28 cellular contexts compared by ENCODE assay signal in genomic region chr12:28083816-28084678, GRCh38.
DNase-seq lines count a peak whose midpoint lies in the region; ATAC-seq and TF ChIP-seq lines count a peak whose summit lies in the region.
"Had no signal": no experiment of that assay in that cellular context is flagged by ENCODE, and none has a peak within 500 bp of the region (broad histone marks: within the 10 kb centered on the region; RNA-seq: fewer than 3 reads in every experiment).

No MANE protein-coding gene starts in this region.

- no peaks in the 10 kb centered on the region for H3K36me3 ChIP-seq in smooth muscle cell (ENCODE audit: low read depth)
- H3K36me3 ChIP-seq: BLaER1 treated with 17β-estradiol and CSF1 and Interleukin-3, amounts not matched to agents 10 nM and 100 nM; breast epithelium; thoracic aorta; uterus had no signal

- no peak overlapping the region for H3K9ac ChIP-seq in smooth muscle cell (ENCODE audit: low read depth)
- H3K9ac ChIP-seq: BLaER1 treated with 17β-estradiol and CSF1 and Interleukin-3, amounts not matched to agents 10 nM and 100 nM had no signal

- peak overlapping the region; percentile 52 for H3K4me2 ChIP-seq in smooth muscle cell
- H3K4me2 ChIP-seq: BLaER1 treated with 17β-estradiol and CSF1 and Interleukin-3, amounts not matched to agents 10 nM and 100 nM had no signal

- H3K4me1 ChIP-seq in smooth muscle cell (ENCODE audit: low read depth), result peaks cover 5% of the 10 kb centered on the region
- H3K4me1 ChIP-seq: breast epithelium, uterus had no signal

- H3K27ac ChIP-seq in smooth muscle cell (ENCODE audit: low read depth), result peak overlapping the region; percentile 17
- H3K27ac ChIP-seq: BLaER1 treated with 17β-estradiol and CSF1 and Interleukin-3, amounts not matched to agents 10 nM and 100 nM; breast epithelium; thoracic aorta; uterus had no signal

- 40% methylated on average over 7 of the region's 7 CpGs for WGBS in smooth muscle cell (ENCODE audit: low lambda C conversion rate)

- no peaks in the 10 kb centered on the region for H3F3A ChIP-seq in smooth muscle cell (ENCODE audit: low read depth)

- no peaks in the 10 kb centered on the region for H4K20me1 ChIP-seq in smooth muscle cell (ENCODE audit: low read depth)
- H4K20me1 ChIP-seq: BLaER1 treated with 17β-estradiol and CSF1 and Interleukin-3, amounts not matched to agents 10 nM and 100 nM had no signal

- H2AFZ ChIP-seq in smooth muscle cell (ENCODE audit: low read depth), result peak overlapping the region; percentile 73

- intact Hi-C loops in left cardiac atrium (cut with DNase I), result no loop called here

- ATAC-seq in left cardiac atrium, result no peak
- ATAC-seq in GM21526 (IDR thresholded peaks at IDR 0.05; ENCODE audit: low FRiP score, unreplicated experiment), result no peak
- ATAC-seq: activated CD4-positive, CD25-positive, alpha-beta regulatory T cell treated with anti-CD3 and anti-CD28 coated beads, Interleukin-2, amount 50 U/mL, for 24 hours; left ventricle myocardium superior; Panc1; right cardiac atrium; T-helper 17 cell had no signal

- no peak overlapping the region for H3K4me3 ChIP-seq in smooth muscle cell
- H3K4me3 ChIP-seq: BLaER1 treated with 17β-estradiol and CSF1 and Interleukin-3, amounts not matched to agents 10 nM and 100 nM; breast epithelium; thoracic aorta; uterus had no signal

- no peaks in the 10 kb centered on the region for H3K79me2 ChIP-seq in smooth muscle cell (ENCODE audit: low read depth)

- H3K27me3 ChIP-seq in smooth muscle cell (ENCODE audit: low read depth), result no peaks in the 10 kb centered on the region
- H3K27me3 ChIP-seq: BLaER1 treated with 17β-estradiol and CSF1 and Interleukin-3, amounts not matched to agents 10 nM and 100 nM; breast epithelium; uterus had no signal

- no peak for TF ChIP-seq CTCF in smooth muscle cell (IDR thresholded peaks at IDR 0.05; ENCODE audit: borderline replicate concordance, insufficient read depth, poor library complexity, severe bottlenecking)

- H3K9me3 ChIP-seq in smooth muscle cell (replicated peaks; ENCODE audit: low read depth), result no peaks in the 10 kb centered on the region
- H3K9me3 ChIP-seq: BLaER1 treated with 17β-estradiol and CSF1 and Interleukin-3, amounts not matched to agents 10 nM and 100 nM; breast epithelium; thoracic aorta; uterus had no signal

- DNase-seq in AG20443 (ENCODE audit: low spot score) (peak; percentile 52), RPMI7951 (ENCODE audit: low read depth) (peak; percentile 5), fibroblast of peridontal ligament (ENCODE audit: extremely low read depth) (peak; percentile 70), smooth muscle cell (lab: John Stamatoyannopoulos, UW; ENCODE audit: unreplicated experiment) (no peak), NOMO-1 (lab: John Stamatoyannopoulos, UW; ENCODE audit: unreplicated experiment in 2 of 2) (no peak), left cardiac atrium (no peak)
- DNase-seq in activated CD8-positive, alpha-beta memory T cell treated with anti-CD3 and anti-CD28 coated beads for 24 hours, result no peak
- DNase-seq: activated CD4-positive, alpha-beta T cell treated with anti-CD3 and anti-CD28 coated beads, Interleukin-2, amount 50 U/mL, for 4 hours; activated CD8-positive, alpha-beta memory T cell treated with anti-CD3 and anti-CD28 coated beads, Interleukin-2, amount 50 U/mL, for 4 hours; activated naive CD4-positive, alpha-beta T cell treated with anti-CD3 and anti-CD28 coated beads for 36 hours; GDM1; islet precursor cell; KBM-7; left ventricle myocardium superior; NCI-H2029 treated with DMSO at 0.1 percent for 48 hours; NCI-H69; posterior cingulate gyrus; right cardiac atrium; SHP77; stimulated activated CD8-positive, alpha-beta memory T cell treated with anti-CD3 and anti-CD28 coated beads, Interleukin-4, amount 100 ng/mL, for 48 hours; T-helper 17 cell; uterus had no signal

Comparison
In these comparisons a context has a peak if more than half of its experiments do, and no peak if none do; other contexts are left out.
1. DNase-seq: peak in AG20443 (single experiment), RPMI7951 (single experiment) and fibroblast of peridontal ligament (single experiment); none in smooth muscle cell (single experiment), activated CD8-positive, alpha-beta memory T cell treated with anti-CD3 and anti-CD28 coated beads for 24 hours (single experiment), NOMO-1 (0 of 2) and left cardiac atrium (single experiment).